ENCODE assay signal across 1 cellular context in genomic region chr4:74541611-74542177, GRCh38.
TF ChIP-seq lines count a peak whose summit lies in the region.

No MANE protein-coding gene starts in this region.

TF ChIP-seq in GM12878, 131 proteins besides CTCF, POLR2A, EP300 and RAD21:
- TF ChIP-seq, protein P1, sequence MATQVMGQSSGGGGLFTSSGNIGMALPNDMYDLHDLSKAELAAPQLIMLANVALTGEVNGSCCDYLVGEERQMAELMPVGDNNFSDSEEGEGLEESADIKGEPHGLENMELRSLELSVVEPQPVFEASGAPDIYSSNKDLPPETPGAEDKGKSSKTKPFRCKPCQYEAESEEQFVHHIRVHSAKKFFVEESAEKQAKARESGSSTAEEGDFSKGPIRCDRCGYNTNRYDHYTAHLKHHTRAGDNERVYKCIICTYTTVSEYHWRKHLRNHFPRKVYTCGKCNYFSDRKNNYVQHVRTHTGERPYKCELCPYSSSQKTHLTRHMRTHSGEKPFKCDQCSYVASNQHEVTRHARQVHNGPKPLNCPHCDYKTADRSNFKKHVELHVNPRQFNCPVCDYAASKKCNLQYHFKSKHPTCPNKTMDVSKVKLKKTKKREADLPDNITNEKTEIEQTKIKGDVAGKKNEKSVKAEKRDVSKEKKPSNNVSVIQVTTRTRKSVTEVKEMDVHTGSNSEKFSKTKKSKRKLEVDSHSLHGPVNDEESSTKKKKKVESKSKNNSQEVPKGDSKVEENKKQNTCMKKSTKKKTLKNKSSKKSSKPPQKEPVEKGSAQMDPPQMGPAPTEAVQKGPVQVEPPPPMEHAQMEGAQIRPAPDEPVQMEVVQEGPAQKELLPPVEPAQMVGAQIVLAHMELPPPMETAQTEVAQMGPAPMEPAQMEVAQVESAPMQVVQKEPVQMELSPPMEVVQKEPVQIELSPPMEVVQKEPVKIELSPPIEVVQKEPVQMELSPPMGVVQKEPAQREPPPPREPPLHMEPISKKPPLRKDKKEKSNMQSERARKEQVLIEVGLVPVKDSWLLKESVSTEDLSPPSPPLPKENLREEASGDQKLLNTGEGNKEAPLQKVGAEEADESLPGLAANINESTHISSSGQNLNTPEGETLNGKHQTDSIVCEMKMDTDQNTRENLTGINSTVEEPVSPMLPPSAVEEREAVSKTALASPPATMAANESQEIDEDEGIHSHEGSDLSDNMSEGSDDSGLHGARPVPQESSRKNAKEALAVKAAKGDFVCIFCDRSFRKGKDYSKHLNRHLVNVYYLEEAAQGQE (IDR thresholded peaks at IDR 0.05; ENCODE audit: low read depth, low read length), result no peak
- TF ChIP-seq YY1 (IDR thresholded peaks at IDR 0.05; ENCODE audit: low read depth, low read length), result no peak
- no peak for TF ChIP-seq ZNF217 (IDR thresholded peaks at IDR 0.05)
- TF ChIP-seq ZBTB4 (CRISPR knock-in tag; IDR thresholded peaks at IDR 0.05), result no peak
- TF ChIP-seq, protein P2, sequence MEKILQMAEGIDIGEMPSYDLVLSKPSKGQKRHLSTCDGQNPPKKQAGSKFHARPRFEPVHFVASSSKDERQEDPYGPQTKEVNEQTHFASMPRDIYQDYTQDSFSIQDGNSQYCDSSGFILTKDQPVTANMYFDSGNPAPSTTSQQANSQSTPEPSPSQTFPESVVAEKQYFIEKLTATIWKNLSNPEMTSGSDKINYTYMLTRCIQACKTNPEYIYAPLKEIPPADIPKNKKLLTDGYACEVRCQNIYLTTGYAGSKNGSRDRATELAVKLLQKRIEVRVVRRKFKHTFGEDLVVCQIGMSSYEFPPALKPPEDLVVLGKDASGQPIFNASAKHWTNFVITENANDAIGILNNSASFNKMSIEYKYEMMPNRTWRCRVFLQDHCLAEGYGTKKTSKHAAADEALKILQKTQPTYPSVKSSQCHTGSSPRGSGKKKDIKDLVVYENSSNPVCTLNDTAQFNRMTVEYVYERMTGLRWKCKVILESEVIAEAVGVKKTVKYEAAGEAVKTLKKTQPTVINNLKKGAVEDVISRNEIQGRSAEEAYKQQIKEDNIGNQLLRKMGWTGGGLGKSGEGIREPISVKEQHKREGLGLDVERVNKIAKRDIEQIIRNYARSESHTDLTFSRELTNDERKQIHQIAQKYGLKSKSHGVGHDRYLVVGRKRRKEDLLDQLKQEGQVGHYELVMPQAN (conservative IDR thresholded peaks at IDR 0.05), result no peak
- no peak for TF ChIP-seq RFX5 (IDR thresholded peaks at IDR 0.05; ENCODE audit: low read depth, low read length)
